ENCODE assay signal across 1 cellular context in genomic region chr16:23826528-23827244, GRCh38.
TF ChIP-seq lines count a peak whose summit lies in the region.

No MANE protein-coding gene starts in this region.

TF ChIP-seq in K562, 482 proteins besides CTCF, POLR2A, EP300 and RAD21 (continued from another document and continues in another):
- peak in 1 of 2 experiments; percentile 52; a peak in 1 of 4 replicates for TF ChIP-seq ZNF639 (CRISPR knock-in tag; conservative IDR thresholded peaks at IDR 0.05 in 1 of 2, IDR thresholded peaks at IDR 0.05 in 1 of 2)
- TF ChIP-seq ZNF644 (tag; IDR thresholded peaks at IDR 0.05; ENCODE audit: low read depth) = peak; percentile 65; the same call in 1 of the 2 replicates
- TF ChIP-seq SMARCA4 (IDR thresholded peaks at IDR 0.05) = peak; percentile 32; the same call in 1 of the 2 replicates
- TF ChIP-seq ARID1B (IDR thresholded peaks at IDR 0.05) = peak; percentile 40; the same call in 1 of the 2 replicates
- no peak for TF ChIP-seq SRSF3 (IDR thresholded peaks at IDR 0.05; ENCODE audit: insufficient read depth, low read length)
- peak in 1 of 2 experiments; percentile 55; a peak in 1 of 3 replicates for TF ChIP-seq CBX3 (IDR thresholded peaks at IDR 0.05; ENCODE audit: borderline replicate concordance in 1 of 2, low read length in 2 of 2)
- peak in 1 of 3 experiments; percentile 61; a peak in 2 of 6 replicates for TF ChIP-seq ZBTB11 (CRISPR knock-in tag; IDR thresholded peaks at IDR 0.05)
- 0 out of 2 replicates have a peak, but pooled peaks have one; percentile 7 for TF ChIP-seq RFX7 (CRISPR knock-in tag; IDR thresholded peaks at IDR 0.05)
- TF ChIP-seq, protein P1, sequence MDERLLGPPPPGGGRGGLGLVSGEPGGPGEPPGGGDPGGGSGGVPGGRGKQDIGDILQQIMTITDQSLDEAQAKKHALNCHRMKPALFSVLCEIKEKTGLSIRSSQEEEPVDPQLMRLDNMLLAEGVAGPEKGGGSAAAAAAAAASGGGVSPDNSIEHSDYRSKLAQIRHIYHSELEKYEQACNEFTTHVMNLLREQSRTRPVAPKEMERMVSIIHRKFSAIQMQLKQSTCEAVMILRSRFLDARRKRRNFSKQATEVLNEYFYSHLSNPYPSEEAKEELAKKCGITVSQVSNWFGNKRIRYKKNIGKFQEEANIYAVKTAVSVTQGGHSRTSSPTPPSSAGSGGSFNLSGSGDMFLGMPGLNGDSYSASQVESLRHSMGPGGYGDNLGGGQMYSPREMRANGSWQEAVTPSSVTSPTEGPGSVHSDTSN (CRISPR knock-in tag; IDR thresholded peaks at IDR 0.05; ENCODE audit: low read depth) = no peak
- TF ChIP-seq, protein P1 (tag; conservative IDR thresholded peaks at IDR 0.05; ENCODE audit: low read depth) = peak; percentile 29; the same call in 1 of the 2 replicates
- TF ChIP-seq MTA3 (IDR thresholded peaks at IDR 0.05; ENCODE audit: borderline replicate concordance) = peak; percentile 53; the same call in 1 of the 2 replicates
- no peak for TF ChIP-seq HES1 (IDR thresholded peaks at IDR 0.05; ENCODE audit: low read depth)
- TF ChIP-seq BMI1 (IDR thresholded peaks at IDR 0.05; ENCODE audit: low read length) = no peak
- peak; percentile 73 for TF ChIP-seq ZBTB40 (IDR thresholded peaks at IDR 0.05)
- TF ChIP-seq ZBTB40 (CRISPR knock-in tag; IDR thresholded peaks at IDR 0.05) = no peak
- 0 out of 2 replicates have a peak, but pooled peaks have one; percentile 13 for TF ChIP-seq ZNF589 (CRISPR knock-in tag; IDR thresholded peaks at IDR 0.05; ENCODE audit: low read depth)
- peak; percentile 54; the same call in 1 of the 2 replicates for TF ChIP-seq DMBX1 (CRISPR knock-in tag; IDR thresholded peaks at IDR 0.05; ENCODE audit: borderline replicate concordance)
- no peak for TF ChIP-seq SRF (CRISPR knock-in tag; IDR thresholded peaks at IDR 0.05)
- no peak for TF ChIP-seq NR2C2 (CRISPR knock-in tag; IDR thresholded peaks at IDR 0.05)
- TF ChIP-seq NR2C2 (tag; IDR thresholded peaks at IDR 0.05) = peak; percentile 86
- TF ChIP-seq ZNF445 (CRISPR knock-in tag; IDR thresholded peaks at IDR 0.05; ENCODE audit: low read depth) = no peak
- TF ChIP-seq, protein P2, sequence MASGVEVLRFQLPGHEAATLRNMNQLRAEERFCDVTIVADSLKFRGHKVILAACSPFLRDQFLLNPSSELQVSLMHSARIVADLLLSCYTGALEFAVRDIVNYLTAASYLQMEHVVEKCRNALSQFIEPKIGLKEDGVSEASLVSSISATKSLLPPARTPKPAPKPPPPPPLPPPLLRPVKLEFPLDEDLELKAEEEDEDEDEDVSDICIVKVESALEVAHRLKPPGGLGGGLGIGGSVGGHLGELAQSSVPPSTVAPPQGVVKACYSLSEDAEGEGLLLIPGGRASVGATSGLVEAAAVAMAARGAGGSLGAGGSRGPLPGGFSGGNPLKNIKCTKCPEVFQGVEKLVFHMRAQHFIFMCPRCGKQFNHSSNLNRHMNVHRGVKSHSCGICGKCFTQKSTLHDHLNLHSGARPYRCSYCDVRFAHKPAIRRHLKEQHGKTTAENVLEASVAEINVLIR (CRISPR knock-in tag; IDR thresholded peaks at IDR 0.05) = no peak
